24 cellular contexts compared by ENCODE assay signal in genomic region chr4:80420638-80421037, GRCh38.
"Had no signal": no experiment of that assay in that cellular context is flagged by ENCODE, and none has a peak within 500 bp of the region (broad histone marks: within the 10 kb centered on the region; RNA-seq: fewer than 3 reads in every experiment).

No MANE protein-coding gene starts in this region.

- DNase-seq: dermis blood vessel endothelial cell; foreskin fibroblast; gastrocnemius medialis; head of caudate nucleus; left ventricle myocardium superior; lower lobe of right lung; naive thymus-derived CD8-positive, alpha-beta T cell; nephron progenitor cell; nucleus accumbens; stimulated activated CD4-positive, alpha-beta T cell treated with anti-CD3 and anti-CD28 coated beads, Interleukin-12 subunit alpha, Interleukin-12 subunit beta, amount 100 ng/mL, for 4 hours; stimulated activated CD4-positive, alpha-beta T cell treated with anti-CD3 and anti-CD28 coated beads, Interleukin-1b, Interleukin-23, amount 100 ng/mL, for 48 hours; stimulated activated CD4-positive, alpha-beta T cell treated with anti-CD3 and anti-CD28 coated beads, Interleukin-4, amount 100 ng/mL, for 1 hour; stimulated activated naive CD4-positive, alpha-beta T cell treated with Interleukin-2 at 50 U/mL for 16 hours; stomach; thyroid gland; trophoblast cell had no signal

- H3K27me3 ChIP-seq: gastrocnemius medialis, right atrium auricular region, stomach, thyroid gland, vagina had no signal

- ATAC-seq: esophagus mucosa; gastrocnemius medialis; left ventricle myocardium superior; lower lobe of right lung; naive thymus-derived CD8-positive, alpha-beta T cell; sciatic nerve; stimulated activated effector memory CD8-positive, alpha-beta T cell treated with anti-CD3 and anti-CD28 coated beads, Interleukin-12 subunit alpha, Interleukin-12 subunit beta, amount 100 ng/mL, for 72 hours had no signal

- H3K4me1 ChIP-seq: gastrocnemius medialis, lower lobe of right lung, prostate gland, right atrium auricular region, stomach, thyroid gland, vagina had no signal

- H3K36me3 ChIP-seq: gastrocnemius medialis, lower lobe of right lung, prostate gland, right atrium auricular region, stomach, thyroid gland, vagina had no signal

- H3K9me3 ChIP-seq: gastrocnemius medialis, lower lobe of right lung, prostate gland, right atrium auricular region, stomach, thyroid gland, vagina had no signal

- H3K4me3 ChIP-seq: gastrocnemius medialis, lower lobe of right lung, prostate gland, right atrium auricular region, smooth muscle cell, stomach, thyroid gland, vagina had no signal

- H3K27ac ChIP-seq: epithelial cell of prostate, gastrocnemius medialis, lower lobe of right lung, prostate gland, right atrium auricular region, stomach, thyroid gland, vagina had no signal

- H3K27ac Mint-ChIP-seq: nephron progenitor cell; stimulated activated effector memory CD8-positive, alpha-beta T cell treated with anti-CD3 and anti-CD28 coated beads, Interleukin-12 subunit alpha, Interleukin-12 subunit beta, amount 100 ng/mL, for 72 hours had no signal

- H3K27me3 Mint-ChIP-seq: naive thymus-derived CD8-positive, alpha-beta T cell had no signal

- H3K4me3 Mint-ChIP-seq: naive thymus-derived CD8-positive, alpha-beta T cell; nephron progenitor cell; stimulated activated effector memory CD8-positive, alpha-beta T cell treated with anti-CD3 and anti-CD28 coated beads, Interleukin-12 subunit alpha, Interleukin-12 subunit beta, amount 100 ng/mL, for 72 hours had no signal

- H3K36me3 Mint-ChIP-seq: stimulated activated effector memory CD8-positive, alpha-beta T cell treated with anti-CD3 and anti-CD28 coated beads, Interleukin-12 subunit alpha, Interleukin-12 subunit beta, amount 100 ng/mL, for 72 hours had no signal

- H3K9me3 Mint-ChIP-seq: nephron progenitor cell; stimulated activated effector memory CD8-positive, alpha-beta T cell treated with anti-CD3 and anti-CD28 coated beads, Interleukin-12 subunit alpha, Interleukin-12 subunit beta, amount 100 ng/mL, for 72 hours had no signal
